ENCODE assay signal across 8 cellular contexts in the genomic region with DNA sequence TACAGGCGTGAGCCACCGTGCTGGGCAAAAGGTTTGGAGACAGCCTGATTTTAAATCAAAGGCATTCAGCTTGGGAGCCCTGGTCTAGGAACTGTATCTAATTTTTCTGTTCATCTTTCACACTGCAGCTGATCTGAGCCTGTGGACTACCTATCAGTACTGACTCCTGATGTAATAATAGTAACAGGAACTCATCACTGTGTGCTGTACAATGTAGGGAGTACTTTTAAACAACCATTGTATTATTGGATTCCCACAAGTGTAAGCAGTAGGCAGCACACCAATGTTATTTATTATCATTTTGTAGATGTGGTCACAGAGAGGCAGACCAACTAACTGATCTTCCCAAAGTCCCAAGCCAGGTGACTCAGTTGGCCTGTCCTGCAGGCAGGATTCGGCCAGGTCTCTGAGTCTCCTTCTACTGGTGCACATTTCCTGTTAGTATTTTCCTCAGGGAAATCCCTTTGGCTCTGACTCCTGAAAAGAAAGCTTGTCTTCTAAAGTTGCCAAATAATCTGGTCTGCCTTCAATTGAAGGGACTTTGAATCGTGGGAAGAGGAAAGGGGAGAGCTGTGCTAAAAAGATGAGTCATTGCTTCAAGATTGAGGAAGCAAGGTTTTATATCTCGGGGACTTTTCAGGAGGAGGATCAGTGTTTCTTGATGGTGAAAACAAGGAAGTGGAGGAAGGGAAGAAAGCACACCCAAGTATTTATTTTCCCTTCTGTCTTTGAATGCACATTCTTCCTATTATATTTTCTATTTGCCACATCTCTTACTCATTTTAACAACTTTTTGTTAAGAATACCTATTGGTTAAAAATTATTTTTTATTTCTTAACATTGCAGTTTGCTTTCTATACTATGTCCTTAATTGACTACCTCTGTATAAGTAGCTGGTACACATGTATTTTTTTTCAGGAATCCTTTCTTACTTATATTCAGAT. TPM values are rescaled to one million over a fixed set of nuclear protein-coding genes. Genes with fewer than 3 reads are reported as not detected.
DNase-seq lines count a peak whose midpoint lies in the region; ATAC-seq and TF ChIP-seq lines count a peak whose summit lies in the region.

No MANE protein-coding gene starts in this region.

- no peaks in the 10 kb centered on the region for H3K36me3 ChIP-seq in gastroesophageal sphincter

- H3K4me1 ChIP-seq in gastroesophageal sphincter, result peaks cover 0 to 36% (median 3%) of the 10 kb centered on the region in 3 donors

- DNase-seq in activated T-cell treated with anti-CD3 and anti-CD28 coated beads, Interleukin-2, amount 50 U/mL, for 72 hours, result no peak
- DNase-seq in activated T-cell treated with anti-CD3 and anti-CD28 coated beads, Interleukin-2, amount 50 U/mL, for 1 hour, result no peak
- DNase-seq in smooth muscle cell of the brain vasculature (ENCODE audit: low read depth, low spot score) (peak; percentile 57), NCI-H748 treated with DMSO at 0.1 percent for 48 hours (lab: John Stamatoyannopoulos, UW) (no peak), SHP77 (lab: John Stamatoyannopoulos, UW) (no peak)

- 34 to 47% methylated on average over 2 to 4 of the region's 5 CpGs for WGBS in gastroesophageal sphincter (ENCODE audit: low coverage in 1 of 2), 2 donors

- no peaks in the 10 kb centered on the region for H3K27me3 ChIP-seq in gastroesophageal sphincter

- TF ChIP-seq CTCF in VCaP (conservative IDR thresholded peaks at IDR 0.05) (no peak), gastroesophageal sphincter (IDR thresholded peaks at IDR 0.05) (no peak)

- no peak for ATAC-seq in activated T-cell treated with anti-CD3 and anti-CD28 coated beads, Interleukin-2, amount 50 U/mL, for 72 hours (replicated peaks in 1 of 2)
- ATAC-seq in gastroesophageal sphincter (peak; percentile 89), HG03439 (IDR thresholded peaks at IDR 0.05; ENCODE audit: unreplicated experiment) (no peak)

- H3K9me3 Mint-ChIP-seq in activated T-cell treated with anti-CD3 and anti-CD28 coated beads, Interleukin-2, amount 50 U/mL, for 72 hours, result peaks cover 0 to 4% of the 10 kb centered on the region in 2 donors

- peaks cover 0 to 3% of the 10 kb centered on the region in 2 donors for H3K36me3 Mint-ChIP-seq in activated T-cell treated with anti-CD3 and anti-CD28 coated beads, Interleukin-2, amount 50 U/mL, for 72 hours (ENCODE audit: insufficient read depth in 2 of 2)

- H3K4me1 Mint-ChIP-seq in activated T-cell treated with anti-CD3 and anti-CD28 coated beads, Interleukin-2, amount 50 U/mL, for 72 hours (ENCODE audit: low read depth), result peaks cover 42% of the 10 kb centered on the region

- H3K4me3 Mint-ChIP-seq in activated T-cell treated with anti-CD3 and anti-CD28 coated beads, Interleukin-2, amount 50 U/mL, for 72 hours, result peak overlapping the region; percentile 60 to 67

- H3K27me3 Mint-ChIP-seq in activated T-cell treated with anti-CD3 and anti-CD28 coated beads, Interleukin-2, amount 50 U/mL, for 72 hours (ENCODE audit: low read depth), result peaks cover 21% of the 10 kb centered on the region

- peak overlapping the region; percentile 60 for H3K27ac Mint-ChIP-seq in activated T-cell treated with anti-CD3 and anti-CD28 coated beads, Interleukin-2, amount 50 U/mL, for 72 hours

- no peak for TF ChIP-seq EP300 in gastroesophageal sphincter (IDR thresholded peaks at IDR 0.05)

- no peak overlapping the region for H3K4me3 ChIP-seq in gastroesophageal sphincter

- TF ChIP-seq POLR2A in gastroesophageal sphincter (IDR thresholded peaks at IDR 0.05), result no peak

- H3K27ac ChIP-seq in VCaP (peak overlapping the region; percentile 6; the same call in 1 of the 2 replicates), gastroesophageal sphincter (peak overlapping the region in 3 of 4 donors; percentile 48 to 65 (median 56))

- no peaks in the 10 kb centered on the region for H3K9me3 ChIP-seq in gastroesophageal sphincter

RNA-seq across cellular contexts. Expression of a gene that starts 14.6 kb away (rescaled TPM):
- 10 to 100 TPM; 51.0 to 54.3 TPM for total RNA-seq in activated T-cell treated with anti-CD3 and anti-CD28 coated beads, Interleukin-2, amount 50 U/mL, for 72 hours
- total RNA-seq in gastroesophageal sphincter, result 100 to 1,000 TPM in 1 of 4 donors, 10 to 100 TPM in 3; 45.8 to 104 (median 66.9) TPM
